ENCODE assay signal across 23 cellular contexts in genomic region chr2:126788113-126788512, GRCh38.
"Had no signal": no experiment of that assay in that cellular context is flagged by ENCODE, and none has a peak within 500 bp of the region (broad histone marks: within the 10 kb centered on the region; RNA-seq: fewer than 3 reads in every experiment).

No MANE protein-coding gene starts in this region.

- H3K4me3 Mint-ChIP-seq: memory B cell; naive thymus-derived CD8-positive, alpha-beta T cell; stimulated activated memory B cell treated with anti-CD40 and anti-IgM and Interleukin-4, amounts not matched to agents 10 μg/mL and 1 μg/mL and 100 μg/mL, for 72 hours; stimulated activated naive CD8-positive, alpha-beta T cell treated with anti-CD3 and anti-CD28 coated beads, Interleukin-15, amount 100 ng/mL, for 72 hours; type B pancreatic cell had no signal

- H3K27me3 ChIP-seq: right atrium auricular region, right lobe of liver, vagina had no signal

- DNase-seq: glutamatergic neuron; heart left ventricle; left ventricle myocardium inferior; naive thymus-derived CD8-positive, alpha-beta T cell; nucleus accumbens; stimulated activated CD4-positive, alpha-beta T cell treated with anti-CD3 and anti-CD28 coated beads, Interleukin-1b, Interleukin-23, amount 100 ng/mL, for 48 hours; stimulated activated CD4-positive, alpha-beta T cell treated with anti-CD3 and anti-CD28 coated beads, Interleukin-2, amount 100 ng/mL, for 48 hours; stimulated activated CD4-positive, alpha-beta T cell treated with anti-CD3 and anti-CD28 coated beads, Interleukin-4, amount 100 ng/mL, for 4 hours; stimulated activated CD8-positive, alpha-beta memory T cell treated with anti-CD3 and anti-CD28 coated beads, Interleukin-4, amount 100 ng/mL, for 48 hours; stimulated activated naive CD4-positive, alpha-beta T cell treated with Interleukin-2 at 50 U/mL for 16 hours; stimulated activated naive CD8-positive, alpha-beta T cell treated with anti-CD3 and anti-CD28 coated beads, Interleukin-15, amount 100 ng/mL, for 72 hours; substantia nigra had no signal

- H3K27ac Mint-ChIP-seq: memory B cell; progenitor cell of endocrine pancreas; stimulated activated memory B cell treated with anti-CD40 and anti-IgM and Interleukin-4, amounts not matched to agents 10 μg/mL and 1 μg/mL and 100 μg/mL, for 72 hours; stimulated activated naive CD8-positive, alpha-beta T cell treated with anti-CD3 and anti-CD28 coated beads, Interleukin-15, amount 100 ng/mL, for 72 hours; type B pancreatic cell had no signal

- H3K36me3 Mint-ChIP-seq: memory B cell; naive thymus-derived CD8-positive, alpha-beta T cell; stimulated activated memory B cell treated with anti-CD40 and anti-IgM and Interleukin-4, amounts not matched to agents 10 μg/mL and 1 μg/mL and 100 μg/mL, for 72 hours; type B pancreatic cell had no signal

- ATAC-seq: heart left ventricle; naive thymus-derived CD8-positive, alpha-beta T cell; right lobe of liver; stimulated activated memory B cell treated with anti-CD40 and anti-IgM and Interleukin-4, amounts not matched to agents 10 μg/mL and 1 μg/mL and 100 μg/mL, for 72 hours; stimulated activated naive CD8-positive, alpha-beta T cell treated with anti-CD3 and anti-CD28 coated beads, Interleukin-15, amount 100 ng/mL, for 72 hours had no signal

- H3K4me1 Mint-ChIP-seq: memory B cell; naive thymus-derived CD8-positive, alpha-beta T cell; stimulated activated memory B cell treated with anti-CD40 and anti-IgM and Interleukin-4, amounts not matched to agents 10 μg/mL and 1 μg/mL and 100 μg/mL, for 72 hours; stimulated activated naive CD8-positive, alpha-beta T cell treated with anti-CD3 and anti-CD28 coated beads, Interleukin-15, amount 100 ng/mL, for 72 hours had no signal

- H3K36me3 ChIP-seq: heart left ventricle, left ventricle myocardium inferior, right atrium auricular region, right lobe of liver, tibial nerve, vagina had no signal

- H3K9me3 ChIP-seq: heart left ventricle, left ventricle myocardium inferior, right atrium auricular region, right lobe of liver, tibial nerve, vagina had no signal

- H3K9me3 Mint-ChIP-seq: naive thymus-derived CD8-positive, alpha-beta T cell; stimulated activated memory B cell treated with anti-CD40 and anti-IgM and Interleukin-4, amounts not matched to agents 10 μg/mL and 1 μg/mL and 100 μg/mL, for 72 hours; stimulated activated naive CD8-positive, alpha-beta T cell treated with anti-CD3 and anti-CD28 coated beads, Interleukin-15, amount 100 ng/mL, for 72 hours; type B pancreatic cell had no signal

- H3K27ac ChIP-seq: heart left ventricle, hepatocyte, left ventricle myocardium inferior, parathyroid adenoma, right atrium auricular region, right lobe of liver, skin epidermis, tibial nerve, vagina had no signal

- H3K4me3 ChIP-seq: heart left ventricle, hepatocyte, left ventricle myocardium inferior, right atrium auricular region, right lobe of liver, skin epidermis, tibial nerve, vagina had no signal

- H3K4me1 ChIP-seq: heart left ventricle, left ventricle myocardium inferior, parathyroid adenoma, right atrium auricular region, right lobe of liver, tibial nerve, vagina had no signal
